Comparison of ENCODE assay signal across 15 cellular contexts in genomic region chr2:59734743-59735142, GRCh38.
A peak's percentile ranks its signal among the peaks of the same experiment; 100 is the strongest.
DNase-seq lines count a peak whose midpoint lies in the region; ATAC-seq and TF ChIP-seq lines count a peak whose summit lies in the region.
"Had no signal": no experiment of that assay in that cellular context is flagged by ENCODE, and none has a peak within 500 bp of the region (broad histone marks: within the 10 kb centered on the region; RNA-seq: fewer than 3 reads in every experiment).

No MANE protein-coding gene starts in this region.

- DNase-seq in NCI-H2227 (lab: John Stamatoyannopoulos, UW; ENCODE audit: unreplicated experiment) = peak; percentile 22
- DNase-seq in NCI-H2227 treated with DMSO at 0.1 percent for 48 hours (lab: John Stamatoyannopoulos, UW) = no peak
- DNase-seq in COLO668 (lab: John Stamatoyannopoulos, UW; ENCODE audit: unreplicated experiment) = peak; percentile 35
- peak; percentile 58 for DNase-seq in NCI-H2029 treated with DMSO at 0.1 percent for 48 hours (lab: John Stamatoyannopoulos, UW)
- peak; percentile 10 for DNase-seq in WTC11 (ENCODE audit: low spot score)
- DNase-seq in SHP77 (lab: John Stamatoyannopoulos, UW) = no peak
- DNase-seq in BE2C = no peak
- DNase-seq: Calu3; CD4-positive, alpha-beta memory T cell; DND-41; KBM-7; NCI-H1694 treated with DMSO at 0.1 percent for 48 hours had no signal

- CTCF ChIA-PET in WTC11 (lab: Charles Lee) = no interaction called here

- H3K27ac Mint-ChIP-seq in WTC11 = no peak overlapping the region
- H3K27ac Mint-ChIP-seq: CD4-positive, alpha-beta memory T cell had no signal

- no peaks in the 10 kb centered on the region for H3K27me3 ChIP-seq in BE2C

- POLR2A ChIA-PET in WTC11 (lab: Charles Lee) = no interaction called here

- H3K4me3 Mint-ChIP-seq in WTC11 = no peak overlapping the region
- H3K4me3 Mint-ChIP-seq: CD4-positive, alpha-beta memory T cell had no signal

- no peaks in the 10 kb centered on the region for H3K4me1 ChIP-seq in BE2C

- no peaks in the 10 kb centered on the region for H3K9me3 Mint-ChIP-seq in WTC11
- H3K9me3 Mint-ChIP-seq: CD4-positive, alpha-beta memory T cell had no signal

- H3K36me3 ChIP-seq in BE2C = no peaks in the 10 kb centered on the region

- ATAC-seq in WTC11 (peak; percentile 73), HG03159 (IDR thresholded peaks at IDR 0.05; ENCODE audit: unreplicated experiment) (no peak)
- ATAC-seq: HepG2, Panc1 had no signal

- no peak for TF ChIP-seq CTCF in WTC11 (IDR thresholded peaks at IDR 0.05)
- no peak for TF ChIP-seq CTCF in BE2C (IDR thresholded peaks at IDR 0.05; ENCODE audit: low read depth, low read length)

- H3K9me3 ChIP-seq in BE2C = no peaks in the 10 kb centered on the region

- H3K27me3 Mint-ChIP-seq in WTC11 (ENCODE audit: low read depth) = no peaks in the 10 kb centered on the region
- H3K27me3 Mint-ChIP-seq: CD4-positive, alpha-beta memory T cell had no signal

- no peak overlapping the region for H3K4me3 ChIP-seq in BE2C (ENCODE audit: low read depth, low read length)

- H3K36me3 Mint-ChIP-seq in WTC11 = no peaks in the 10 kb centered on the region
- H3K36me3 Mint-ChIP-seq: CD4-positive, alpha-beta memory T cell had no signal

- H3K4me1 Mint-ChIP-seq in WTC11 = peaks cover 13% of the 10 kb centered on the region
- H3K4me1 Mint-ChIP-seq: CD4-positive, alpha-beta memory T cell had no signal

TF ChIP-seq in WTC11, 78 proteins besides CTCF, POLR2A, EP300 and RAD21:
- TF ChIP-seq, protein P1, sequence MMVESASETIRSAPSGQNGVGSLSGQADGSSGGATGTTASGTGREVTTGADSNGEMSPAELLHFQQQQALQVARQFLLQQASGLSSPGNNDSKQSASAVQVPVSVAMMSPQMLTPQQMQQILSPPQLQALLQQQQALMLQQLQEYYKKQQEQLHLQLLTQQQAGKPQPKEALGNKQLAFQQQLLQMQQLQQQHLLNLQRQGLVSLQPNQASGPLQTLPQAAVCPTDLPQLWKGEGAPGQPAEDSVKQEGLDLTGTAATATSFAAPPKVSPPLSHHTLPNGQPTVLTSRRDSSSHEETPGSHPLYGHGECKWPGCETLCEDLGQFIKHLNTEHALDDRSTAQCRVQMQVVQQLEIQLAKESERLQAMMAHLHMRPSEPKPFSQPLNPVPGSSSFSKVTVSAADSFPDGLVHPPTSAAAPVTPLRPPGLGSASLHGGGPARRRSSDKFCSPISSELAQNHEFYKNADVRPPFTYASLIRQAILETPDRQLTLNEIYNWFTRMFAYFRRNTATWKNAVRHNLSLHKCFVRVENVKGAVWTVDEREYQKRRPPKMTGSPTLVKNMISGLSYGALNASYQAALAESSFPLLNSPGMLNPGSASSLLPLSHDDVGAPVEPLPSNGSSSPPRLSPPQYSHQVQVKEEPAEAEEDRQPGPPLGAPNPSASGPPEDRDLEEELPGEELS (CRISPR knock-in tag; IDR thresholded peaks at IDR 0.05) = no peak
- no peak for TF ChIP-seq ZNF263 (CRISPR knock-in tag; IDR thresholded peaks at IDR 0.05; ENCODE audit: low read depth)
- TF ChIP-seq JUN (CRISPR knock-in tag; IDR thresholded peaks at IDR 0.05) = no peak
- no peak for TF ChIP-seq ZSCAN18 (CRISPR knock-in tag; IDR thresholded peaks at IDR 0.05)
- no peak for TF ChIP-seq OVOL2 (CRISPR knock-in tag; IDR thresholded peaks at IDR 0.05; ENCODE audit: borderline replicate concordance)
- TF ChIP-seq TCF7 (CRISPR knock-in tag; IDR thresholded peaks at IDR 0.05; ENCODE audit: low read depth) = no peak
- TF ChIP-seq ATF6 (CRISPR knock-in tag; IDR thresholded peaks at IDR 0.05) = no peak
- TF ChIP-seq ZNF232 (CRISPR knock-in tag; IDR thresholded peaks at IDR 0.05) = no peak
- TF ChIP-seq, protein P2, sequence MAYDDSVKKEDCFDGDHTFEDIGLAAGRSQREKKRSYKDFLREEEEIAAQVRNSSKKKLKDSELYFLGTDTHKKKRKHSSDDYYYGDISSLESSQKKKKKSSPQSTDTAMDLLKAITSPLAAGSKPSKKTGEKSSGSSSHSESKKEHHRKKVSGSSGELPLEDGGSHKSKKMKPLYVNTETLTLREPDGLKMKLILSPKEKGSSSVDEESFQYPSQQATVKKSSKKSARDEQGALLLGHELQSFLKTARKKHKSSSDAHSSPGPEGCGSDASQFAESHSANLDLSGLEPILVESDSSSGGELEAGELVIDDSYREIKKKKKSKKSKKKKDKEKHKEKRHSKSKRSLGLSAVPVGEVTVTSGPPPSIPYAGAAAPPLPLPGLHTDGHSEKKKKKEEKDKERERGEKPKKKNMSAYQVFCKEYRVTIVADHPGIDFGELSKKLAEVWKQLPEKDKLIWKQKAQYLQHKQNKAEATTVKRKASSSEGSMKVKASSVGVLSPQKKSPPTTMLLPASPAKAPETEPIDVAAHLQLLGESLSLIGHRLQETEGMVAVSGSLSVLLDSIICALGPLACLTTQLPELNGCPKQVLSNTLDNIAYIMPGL (CRISPR knock-in tag; IDR thresholded peaks at IDR 0.05) = no peak

Comparison
In these comparisons a context has a peak if more than half of its experiments do, and no peak if none do; other contexts are left out.
1. DNase-seq: peak in NCI-H2227 (single experiment), COLO668 (single experiment), NCI-H2029 treated with DMSO at 0.1 percent for 48 hours (single experiment) and WTC11 (single experiment); none in NCI-H2227 treated with DMSO at 0.1 percent for 48 hours (single experiment), SHP77 (0 of 2) and BE2C (single experiment).